ENCODE assay signal across 11 cellular contexts in the genomic region with DNA sequence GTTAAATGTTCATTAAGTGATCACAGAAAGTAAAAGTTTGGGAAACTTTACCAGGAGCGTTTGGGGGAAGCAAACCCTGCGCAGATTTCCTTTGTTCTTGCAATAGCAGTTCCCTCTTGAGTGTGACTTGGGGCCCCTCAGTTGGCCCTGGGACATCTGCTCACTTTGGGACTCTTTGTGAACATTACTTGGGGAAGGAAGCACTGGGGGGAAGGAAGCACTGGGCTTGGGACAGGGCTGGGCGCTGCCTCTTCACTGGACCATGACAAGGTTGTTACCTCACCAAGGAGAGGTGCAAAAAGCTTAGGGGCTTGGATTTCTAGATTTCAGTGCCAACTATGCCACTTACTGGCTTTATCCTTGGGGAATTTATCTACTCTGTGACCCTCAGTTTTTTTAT.
"Had no signal": no experiment of that assay in that cellular context is flagged by ENCODE, and none has a peak within 500 bp of the region (broad histone marks: within the 10 kb centered on the region; RNA-seq: fewer than 3 reads in every experiment).

No MANE protein-coding gene starts in this region.

- H3K36me3 ChIP-seq: ascending aorta, esophagus squamous epithelium, neural progenitor cell, pancreas, stomach, vagina had no signal

- H3K27ac ChIP-seq: ascending aorta, esophagus squamous epithelium, neural progenitor cell, pancreas, stomach, vagina had no signal

- H3K27me3 ChIP-seq: ascending aorta, esophagus squamous epithelium, neural progenitor cell, pancreas, stomach, vagina had no signal

- H3K4me1 ChIP-seq: pancreas, vagina had no signal

- ATAC-seq: activated T-cell treated with anti-CD3 and anti-CD28 coated beads, Interleukin-2, amount 50 U/mL, for 4 hours had no signal

- H3K9me3 ChIP-seq: ascending aorta, esophagus squamous epithelium, pancreas, stomach, vagina had no signal

- H3K4me3 ChIP-seq: ascending aorta, esophagus squamous epithelium, neural progenitor cell, pancreas, stomach, vagina had no signal

- DNase-seq: activated CD4-positive, alpha-beta T cell treated with anti-CD3 and anti-CD28 coated beads, Interleukin-2, amount 50 U/mL, for 48 hours; activated gamma-delta T cell; activated T-cell treated with anti-CD3 and anti-CD28 coated beads, Interleukin-2, amount 50 U/mL, for 4 hours; esophagus squamous epithelium; pancreas; retina; stomach; T-helper 2 cell had no signal
